Comparison of ENCODE assay signal across 20 cellular contexts in genomic region chr6:4472953-4473642, GRCh38.
DNase-seq lines count a peak whose midpoint lies in the region; ATAC-seq, FAIRE-seq and TF ChIP-seq lines count a peak whose summit lies in the region.
"Had no signal": no experiment of that assay in that cellular context is flagged by ENCODE, and none has a peak within 500 bp of the region (broad histone marks: within the 10 kb centered on the region; RNA-seq: fewer than 3 reads in every experiment).

No MANE protein-coding gene starts in this region.

- H3K27ac ChIP-seq in H1 (ENCODE audit: low read depth, low read length), result no peak overlapping the region
- H3K27ac ChIP-seq: 22Rv1 had no signal

- no peak overlapping the region for H2BK5ac ChIP-seq in H1 (ENCODE audit: low read depth, low read length)

- H3K79me1 ChIP-seq in H1 (ENCODE audit: low read depth, low read length), result no peaks in the 10 kb centered on the region

- no peaks in the 10 kb centered on the region for H3K9me3 ChIP-seq in H1 (ENCODE audit: insufficient read depth in 2 of 2, low read depth in 1 of 2, low read length in 1 of 2)
- H3K9me3 ChIP-seq: SK-N-SH had no signal

- H3K23ac ChIP-seq in H1 (ENCODE audit: insufficient read length), result no peak overlapping the region

- no peak overlapping the region for H3K9ac ChIP-seq in H1 (replicated peaks in 1 of 4; ENCODE audit: extremely low read depth in 1 of 4, low read depth in 3 of 4, low read length in 3 of 4)
- H3K9ac ChIP-seq: SK-N-SH had no signal

- H2BK120ac ChIP-seq in H1 (replicated peaks; ENCODE audit: low read depth, low read length), result no peak overlapping the region

- no peak for TF ChIP-seq POLR2A in H1 (IDR thresholded peaks at IDR 0.05; ENCODE audit: control extremely low read depth in 1 of 2, low read depth in 2 of 2, low read length in 2 of 2)

- H4K5ac ChIP-seq in H1 (ENCODE audit: insufficient read length, low read depth, low read length), result no peak overlapping the region

- H3K4ac ChIP-seq in H1 (replicated peaks; ENCODE audit: insufficient read length, low read depth, low read length), result no peak overlapping the region

- no peak for TF ChIP-seq EP300 in H1 (IDR thresholded peaks at IDR 0.05; ENCODE audit: borderline replicate concordance in 1 of 2, low read depth in 2 of 2, low read length in 2 of 2)

- H3K27me3 ChIP-seq in H1 (replicated peaks in 1 of 4; ENCODE audit: control insufficient read depth in 3 of 4, extremely low read depth in 1 of 4, insufficient read depth in 3 of 4, low read length in 3 of 4), result no peaks in the 10 kb centered on the region; a peak in 1 of 7 replicates

- H3K23me2 ChIP-seq in H1 (ENCODE audit: low read depth, low read length), result no peaks in the 10 kb centered on the region

- 0 out of 2 replicates have a peak overlapping the region, but pooled peaks have one; percentile 31 for H2BK12ac ChIP-seq in H1 (ENCODE audit: low read depth, low read length)

- no peak overlapping the region for H4K91ac ChIP-seq in H1 (replicated peaks; ENCODE audit: insufficient read length, low read length)

- no peak overlapping the region for H2BK20ac ChIP-seq in H1 (ENCODE audit: low read length)

- H3K79me2 ChIP-seq in H1 (ENCODE audit: control insufficient read depth in 1 of 2, insufficient read depth in 2 of 2, low read length in 2 of 2), result no peaks in the 10 kb centered on the region

- DNase-seq in DMS53 (lab: John Stamatoyannopoulos, UW) (peak; percentile 8), DMS53 treated with DMSO at 0.1 percent for 48 hours (lab: John Stamatoyannopoulos, UW; ENCODE audit: unreplicated experiment) (no peak), Right ventricle myocardium superior (no peak), left cardiac atrium (no peak), H1 (ENCODE audit: low read depth in 1 of 2, low spot score in 2 of 2) (no peak), GM13976 (ENCODE audit: low spot score) (no peak), AG20443 (ENCODE audit: low spot score) (no peak), urothelium cell line (ENCODE audit: low spot score) (no peak)
- DNase-seq: DMS 273 treated with DMSO at 0.1 percent for 48 hours, GDM1, NCI-H1417 treated with DMSO at 0.1 percent for 48 hours, NCI-H2081, NCI-H226, NCI-H526 treated with DMSO at 0.1 percent for 48 hours, SHP77 treated with DMSO at 0.1 percent for 48 hours, SK-N-SH, T-cell had no signal

- WGBS in H1 (ENCODE audit: extremely low coverage in 1 of 2, insufficient coverage in 1 of 2, insufficient read length in 1 of 2, insufficient replicate concordance in 2 of 2, low coverage in 1 of 2, low lambda C conversion rate in 2 of 2, missing lambda C conversion rate in 1 of 2), 2 experiments, result 85% methylated on average over 6 of the region's 6 CpGs; no CpG with 5 or more reads in 1 of the 2 experiments

- no peak overlapping the region for H2AK5ac ChIP-seq in H1 (ENCODE audit: low read depth, low read length)

- H3K56ac ChIP-seq in H1 (replicated peaks; ENCODE audit: insufficient read length, low read depth, low read length), result no peak overlapping the region

- no peak overlapping the region for H3K14ac ChIP-seq in H1 (ENCODE audit: insufficient read length)

- peaks cover 0 to 13% (median 4%) of the 10 kb centered on the region in 4 experiments; a peak in 3 of 7 replicates for H3K4me1 ChIP-seq in H1 (replicated peaks in 1 of 4; ENCODE audit: control insufficient read depth in 3 of 4, insufficient read depth in 4 of 4, low read length in 3 of 4)

- H3K4me3 ChIP-seq in H1 (ENCODE audit: extremely low read depth in 1 of 4, insufficient read depth in 2 of 4, low read depth in 3 of 4, low read length in 4 of 4), result no peak overlapping the region
- H3K4me3 ChIP-seq: K562 had no signal

- CTCF ChIA-PET in H1 (lab: Charles Lee; ENCODE audit: partially characterized antibody), result interaction anchor here (1.4 to 1.6 kb wide), 2 partner anchors 13 to 44 kb away, joined by 3 read pairs; no protein-coding TSS in a partner anchor

- H3K18ac ChIP-seq in H1 (ENCODE audit: extremely low read depth, low read length), result no peak overlapping the region

- H2AFZ ChIP-seq in H1 (ENCODE audit: low read length), result no peak overlapping the region

- no peak for TF ChIP-seq RAD21 in H1 (IDR thresholded peaks at IDR 0.05 in 1 of 2, conservative IDR thresholded peaks at IDR 0.05 in 1 of 2; ENCODE audit: low read depth in 2 of 2, low read length in 2 of 2)

- intact Hi-C loops in Right ventricle myocardium superior (cut with DNase I), result no loop called here
- intact Hi-C loops in left cardiac atrium (cut with DNase I), result no loop called here

- no peak for TF ChIP-seq CTCF in H1 (IDR thresholded peaks at IDR 0.05; ENCODE audit: control extremely low read depth in 1 of 3, insufficient read depth in 1 of 3, low read depth in 1 of 3, low read length in 3 of 3)
- TF ChIP-seq CTCF in GM13976 (IDR thresholded peaks at IDR 0.05; ENCODE audit: borderline replicate concordance, control extremely low read depth, extremely low read depth, insufficient read depth, missing control alignments), result no peak

- in situ Hi-C loops in GM13976 (cut with MboI; ENCODE audit: low sequenced_read_pairs, unreplicated experiment), result no loop called here

- no peaks in the 10 kb centered on the region for H4K20me1 ChIP-seq in H1 (replicated peaks in 1 of 2; ENCODE audit: control insufficient read depth in 1 of 2, insufficient read depth in 2 of 2, low read length in 2 of 2)

- POLR2A ChIA-PET in H1 (lab: Charles Lee; ENCODE audit: partially characterized antibody), result no interaction called here

- peak; percentile 79 for ATAC-seq in Right ventricle myocardium superior (ENCODE audit: poor library complexity)
- no peak for ATAC-seq in left cardiac atrium
- ATAC-seq: HCT116, K562, T-cell had no signal

- H4K8ac ChIP-seq in H1 (ENCODE audit: extremely low read depth, insufficient read depth, low read length), result no peak overlapping the region

- H2BK15ac ChIP-seq in H1 (ENCODE audit: low read length), result no peak overlapping the region

- no peak overlapping the region for H3K4me2 ChIP-seq in H1 (ENCODE audit: insufficient read depth in 1 of 2, low read depth in 2 of 2, low read length in 2 of 2)
- H3K4me2 ChIP-seq: SK-N-SH had no signal

- no peak for FAIRE-seq in H1 (lab: Jason Lieb, UNC)
- FAIRE-seq in urothelium cell line (lab: Jason Lieb, UNC), result no peak
- FAIRE-seq: K562 had no signal

- H3K36me3 ChIP-seq in H1 (ENCODE audit: control insufficient read depth in 2 of 4, insufficient read depth in 4 of 4, low read length in 3 of 4), result no peaks in the 10 kb centered on the region

TF ChIP-seq in H1, 55 proteins besides CTCF, POLR2A, EP300 and RAD21:
- no peak for TF ChIP-seq BACH1 (IDR thresholded peaks at IDR 0.05; ENCODE audit: low read length)
- TF ChIP-seq FOSL1 (IDR thresholded peaks at IDR 0.05; ENCODE audit: insufficient read depth, low read depth, low read length), result no peak
- TF ChIP-seq KDM5A (IDR thresholded peaks at IDR 0.05; ENCODE audit: low read length), result no peak
- TF ChIP-seq JUND (IDR thresholded peaks at IDR 0.05; ENCODE audit: low read length), result no peak
- no peak for TF ChIP-seq SP1 (IDR thresholded peaks at IDR 0.05; ENCODE audit: low read depth, low read length)
